In the genomic region with DNA sequence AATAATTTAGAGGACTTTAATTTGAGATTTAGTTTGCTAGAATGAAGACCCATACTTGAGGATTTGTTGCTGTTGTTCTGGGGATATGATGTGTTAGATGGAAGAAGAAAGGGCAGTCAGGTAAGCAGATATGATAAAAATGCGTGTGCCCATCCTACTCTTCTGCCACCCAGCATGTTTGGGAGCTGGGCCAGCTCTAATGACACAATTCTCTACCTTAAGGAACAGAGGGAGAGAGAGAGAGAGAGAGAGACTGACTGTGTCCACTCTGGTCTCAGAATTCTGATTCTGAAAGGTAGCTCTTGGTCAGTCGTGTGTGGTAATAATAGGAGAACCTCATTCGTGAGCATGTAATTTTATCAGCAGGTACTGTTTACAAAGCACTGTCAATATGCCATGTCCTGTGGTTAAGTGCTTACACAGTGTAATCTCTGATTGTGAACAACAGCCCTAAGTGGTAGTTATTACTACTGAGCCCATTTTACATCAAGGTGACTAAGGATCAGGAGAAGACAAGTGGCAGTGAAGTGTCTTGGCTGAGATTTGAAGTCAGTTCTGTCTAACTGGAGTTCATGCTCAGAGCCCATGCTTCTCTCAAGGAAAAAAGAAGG, we compare ENCODE assay signal across 1 cellular context.
TF ChIP-seq lines count a peak whose summit lies in the region.

No MANE protein-coding gene starts in this region.

TF ChIP-seq in HepG2, 621 proteins besides CTCF, POLR2A, EP300 and RAD21 (continued from another document):
- TF ChIP-seq, protein P1, sequence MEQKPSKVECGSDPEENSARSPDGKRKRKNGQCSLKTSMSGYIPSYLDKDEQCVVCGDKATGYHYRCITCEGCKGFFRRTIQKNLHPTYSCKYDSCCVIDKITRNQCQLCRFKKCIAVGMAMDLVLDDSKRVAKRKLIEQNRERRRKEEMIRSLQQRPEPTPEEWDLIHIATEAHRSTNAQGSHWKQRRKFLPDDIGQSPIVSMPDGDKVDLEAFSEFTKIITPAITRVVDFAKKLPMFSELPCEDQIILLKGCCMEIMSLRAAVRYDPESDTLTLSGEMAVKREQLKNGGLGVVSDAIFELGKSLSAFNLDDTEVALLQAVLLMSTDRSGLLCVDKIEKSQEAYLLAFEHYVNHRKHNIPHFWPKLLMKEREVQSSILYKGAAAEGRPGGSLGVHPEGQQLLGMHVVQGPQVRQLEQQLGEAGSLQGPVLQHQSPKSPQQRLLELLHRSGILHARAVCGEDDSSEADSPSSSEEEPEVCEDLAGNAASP (CRISPR knock-in tag; IDR thresholded peaks at IDR 0.05; ENCODE audit: borderline replicate concordance) = no peak
- TF ChIP-seq FOXA3 (CRISPR knock-in tag; IDR thresholded peaks at IDR 0.05) (peak; percentile 76), SALL2 (CRISPR knock-in tag; IDR thresholded peaks at IDR 0.05) (no peak), SOX13 (IDR thresholded peaks at IDR 0.05) (no peak), SOX13 (CRISPR knock-in tag; conservative IDR thresholded peaks at IDR 0.05 in 1 of 2, IDR thresholded peaks at IDR 0.05 in 1 of 2) (0 out of 4 replicates have a peak, but pooled peaks of 1 of the 2 experiments have one; percentile 28), ETV6 (CRISPR knock-in tag; conservative IDR thresholded peaks at IDR 0.05) (no peak), MAZ (IDR thresholded peaks at IDR 0.05; ENCODE audit: borderline replicate concordance, low read depth, low read length) (no peak), MAZ (CRISPR knock-in tag; IDR thresholded peaks at IDR 0.05; ENCODE audit: low read depth) (no peak)
- TF ChIP-seq, protein P2, sequence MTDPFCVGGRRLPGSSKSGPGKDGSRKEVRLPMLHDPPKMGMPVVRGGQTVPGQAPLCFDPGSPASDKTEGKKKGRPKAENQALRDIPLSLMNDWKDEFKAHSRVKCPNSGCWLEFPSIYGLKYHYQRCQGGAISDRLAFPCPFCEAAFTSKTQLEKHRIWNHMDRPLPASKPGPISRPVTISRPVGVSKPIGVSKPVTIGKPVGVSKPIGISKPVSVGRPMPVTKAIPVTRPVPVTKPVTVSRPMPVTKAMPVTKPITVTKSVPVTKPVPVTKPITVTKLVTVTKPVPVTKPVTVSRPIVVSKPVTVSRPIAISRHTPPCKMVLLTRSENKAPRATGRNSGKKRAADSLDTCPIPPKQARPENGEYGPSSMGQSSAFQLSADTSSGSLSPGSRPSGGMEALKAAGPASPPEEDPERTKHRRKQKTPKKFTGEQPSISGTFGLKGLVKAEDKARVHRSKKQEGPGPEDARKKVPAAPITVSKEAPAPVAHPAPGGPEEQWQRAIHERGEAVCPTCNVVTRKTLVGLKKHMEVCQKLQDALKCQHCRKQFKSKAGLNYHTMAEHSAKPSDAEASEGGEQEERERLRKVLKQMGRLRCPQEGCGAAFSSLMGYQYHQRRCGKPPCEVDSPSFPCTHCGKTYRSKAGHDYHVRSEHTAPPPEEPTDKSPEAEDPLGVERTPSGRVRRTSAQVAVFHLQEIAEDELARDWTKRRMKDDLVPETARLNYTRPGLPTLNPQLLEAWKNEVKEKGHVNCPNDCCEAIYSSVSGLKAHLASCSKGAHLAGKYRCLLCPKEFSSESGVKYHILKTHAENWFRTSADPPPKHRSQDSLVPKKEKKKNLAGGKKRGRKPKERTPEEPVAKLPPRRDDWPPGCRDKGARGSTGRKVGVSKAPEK (CRISPR knock-in tag; IDR thresholded peaks at IDR 0.05; ENCODE audit: borderline replicate concordance) = no peak
